ENCODE assay signal across 8 cellular contexts in genomic region chr21:25350056-25350455, GRCh38.
DNase-seq lines count a peak whose midpoint lies in the region; ATAC-seq, FAIRE-seq and TF ChIP-seq lines count a peak whose summit lies in the region.

No MANE protein-coding gene starts in this region.

- no peaks in the 10 kb centered on the region for H4K20me1 ChIP-seq in GM23248 (ENCODE audit: insufficient read depth)
- no peaks in the 10 kb centered on the region for H4K20me1 ChIP-seq in SU-DHL-6 (ENCODE audit: low read depth, low read length)

- DNase-seq in AG09309 (ENCODE audit: low read depth): no peak
- DNase-seq in GM23248: peak; percentile 70
- peak; percentile 4 for DNase-seq in germinal center (ENCODE audit: low spot score)
- no peak for DNase-seq in GM12891 (ENCODE audit: insufficient read length, low spot score)
- no peak for DNase-seq in middle frontal gyrus (ENCODE audit: extremely low spot score, low spot score)
- DNase-seq in midbrain (lab: John Stamatoyannopoulos, UW): no peak

- TF ChIP-seq POLR2A in GM12891 (IDR thresholded peaks at IDR 0.05; ENCODE audit: low read depth, low read length): no peak

- H3F3A ChIP-seq in GM23248 (ENCODE audit: insufficient read depth) (no peaks in the 10 kb centered on the region), SU-DHL-6 (ENCODE audit: insufficient read depth) (no peaks in the 10 kb centered on the region)

- no peak for ATAC-seq in HG02571 (IDR thresholded peaks at IDR 0.05; ENCODE audit: unreplicated experiment)

- H3K4me3 ChIP-seq in AG09309 (ENCODE audit: control insufficient read depth, low read depth, low read length): no peak overlapping the region
- H3K4me3 ChIP-seq in GM23248: no peak overlapping the region
- H3K4me3 ChIP-seq in SU-DHL-6 (ENCODE audit: insufficient read depth, low read length, poor library complexity, severe bottlenecking): no peak overlapping the region

- TF ChIP-seq CTCF in AG09309 (IDR thresholded peaks at IDR 0.05; ENCODE audit: control insufficient read depth, insufficient read depth, low read depth, low read length, missing control alignments) (peak; percentile 60), SU-DHL-6 (IDR thresholded peaks at IDR 0.05; ENCODE audit: insufficient read depth, low read length, poor library complexity, severe bottlenecking) (peak; percentile 26)

- H3K9me2 ChIP-seq in GM23248 (ENCODE audit: insufficient read depth) (no peaks in the 10 kb centered on the region), SU-DHL-6 (replicated peaks; ENCODE audit: insufficient read depth, low read length) (no peaks in the 10 kb centered on the region)

- in situ Hi-C loops in GM23248 (cut with MboI): no loop called here

- no peaks in the 10 kb centered on the region for H3K36me3 ChIP-seq in GM23248 (ENCODE audit: low read depth)
- no peaks in the 10 kb centered on the region for H3K36me3 ChIP-seq in SU-DHL-6 (ENCODE audit: low read length)

- no peak for FAIRE-seq in GM12891 (lab: Jason Lieb, UNC)

- H3K4me2 ChIP-seq in GM23248 (ENCODE audit: unreplicated experiment) (no peak overlapping the region), SU-DHL-6 (ENCODE audit: low read depth, low read length, poor library complexity, severe bottlenecking) (no peak overlapping the region)

- H3K9me3 ChIP-seq in GM23248 (ENCODE audit: low read depth) (no peaks in the 10 kb centered on the region), SU-DHL-6 (ENCODE audit: insufficient read depth, low read length) (no peaks in the 10 kb centered on the region)

- H3K9ac ChIP-seq in GM23248 (no peak overlapping the region), SU-DHL-6 (ENCODE audit: low read length) (no peak overlapping the region)

- H2AFZ ChIP-seq in GM23248: 0 out of 2 replicates have a peak overlapping the region, but pooled peaks have one; percentile 30
- peak overlapping the region; percentile 44 for H2AFZ ChIP-seq in SU-DHL-6 (ENCODE audit: low read depth, low read length, severe bottlenecking)

- H3K79me2 ChIP-seq in GM23248 (ENCODE audit: insufficient read depth): no peaks in the 10 kb centered on the region
- H3K79me2 ChIP-seq in SU-DHL-6 (ENCODE audit: insufficient read depth, low read length): no peaks in the 10 kb centered on the region

- H3K27me3 ChIP-seq in GM23248 (replicated peaks; ENCODE audit: insufficient read depth) (no peaks in the 10 kb centered on the region), SU-DHL-6 (ENCODE audit: low read length) (no peaks in the 10 kb centered on the region)

- no peaks in the 10 kb centered on the region for H3K4me1 ChIP-seq in GM23248 (ENCODE audit: insufficient read depth)

- 53 to 58% methylated on average over 6 of the region's 6 CpGs for WGBS in GM23248 (ENCODE audit: low coverage in 1 of 2, low lambda C conversion rate in 2 of 2, missing lambda C conversion rate in 2 of 2), 2 experiments

- H3K27ac ChIP-seq in GM23248: no peak overlapping the region
- no peak overlapping the region for H3K27ac ChIP-seq in SU-DHL-6 (ENCODE audit: low read depth, low read length)

TF ChIP-seq in GM12891, 5 proteins besides CTCF, POLR2A, EP300 and RAD21:
- no peak for TF ChIP-seq POLR2AphosphoS5 (IDR thresholded peaks at IDR 0.05; ENCODE audit: low read depth, low read length)
- TF ChIP-seq POU2F2 (IDR thresholded peaks at IDR 0.05; ENCODE audit: low read depth, low read length): no peak
- TF ChIP-seq PAX5 (IDR thresholded peaks at IDR 0.05; ENCODE audit: insufficient read depth, low read length, severe bottlenecking): no peak
- TF ChIP-seq TAF1 (IDR thresholded peaks at IDR 0.05; ENCODE audit: low read depth, low read length): no peak
- TF ChIP-seq SPI1 (IDR thresholded peaks at IDR 0.05; ENCODE audit: low read depth, low read length): no peak

Comparison
In these comparisons a context has a peak if more than half of its experiments do, and no peak if none do; other contexts are left out.
1. DNase-seq: peak in GM23248 (single experiment) and germinal center (single experiment); none in AG09309 (single experiment), GM12891 (single experiment), middle frontal gyrus (single experiment) and midbrain (single experiment).